26 cellular contexts compared by ENCODE assay signal in genomic region chr6:41150671-41151070, GRCh38. TPM values are rescaled to one million over a fixed set of nuclear protein-coding genes. Genes with fewer than 3 reads are reported as not detected.
"Had no signal": no experiment of that assay in that cellular context is flagged by ENCODE, and none has a peak within 500 bp of the region (broad histone marks: within the 10 kb centered on the region; RNA-seq: fewer than 3 reads in every experiment).

No MANE protein-coding gene starts in this region.

- H3K4me1 Mint-ChIP-seq: activated B cell treated with CpG ODN at 0.5 μM for 24 hours had no signal

- H3K27ac ChIP-seq: cardiac muscle cell, hepatocyte, pancreas, psoas muscle, right atrium auricular region, upper lobe of left lung had no signal

- H3K79me2 ChIP-seq: hepatocyte had no signal

- H3K27me3 Mint-ChIP-seq: activated B cell treated with CpG ODN at 0.5 μM for 24 hours; activated CD4-positive, alpha-beta T cell treated with anti-CD3 and anti-CD28 coated beads for 36 hours had no signal

- H3K27me3 ChIP-seq: cardiac muscle cell, hepatocyte, pancreas, right atrium auricular region, upper lobe of left lung had no signal

- H3K4me3 Mint-ChIP-seq: activated B cell treated with CpG ODN at 0.5 μM for 24 hours; activated CD4-positive, alpha-beta T cell treated with anti-CD3 and anti-CD28 coated beads for 36 hours; activated naive CD8-positive, alpha-beta T cell treated with anti-CD3 and anti-CD28 coated beads, Interleukin-2, amount 10 ng/mL, durations not matched to agents 7 days and 5 days; activated T-cell treated with anti-CD3 and anti-CD28 coated beads, Interleukin-2, amount 50 U/mL, for 4 hours; nephron progenitor cell had no signal

- H3K4me3 ChIP-seq: cardiac muscle cell, hepatocyte, mucosa of descending colon, pancreas, psoas muscle, right atrium auricular region, upper lobe of left lung had no signal

- H3K4me1 ChIP-seq: pancreas, psoas muscle, right atrium auricular region, upper lobe of left lung had no signal

- ATAC-seq: activated CD4-positive, alpha-beta T cell treated with anti-CD3 and anti-CD28 coated beads for 36 hours; activated T-cell treated with anti-CD3 and anti-CD28 coated beads, Interleukin-2, amount 50 U/mL, for 4 hours; left cardiac atrium; mucosa of descending colon; pancreas; psoas muscle; stimulated activated naive CD8-positive, alpha-beta T cell treated with anti-CD3 and anti-CD28 coated beads, Interleukin-15, Interleukin-2, amounts not matched to agents 100 U/mL and 50 U/mL, for 24 hours had no signal

- H3K36me3 ChIP-seq: cardiac muscle cell, pancreas, right atrium auricular region had no signal

- DNase-seq: activated B cell treated with CpG ODN at 0.5 μM for 24 hours; activated CD4-positive, alpha-beta T cell treated with anti-CD3 and anti-CD28 coated beads for 36 hours; activated CD4-positive, alpha-beta T cell treated with anti-CD3 and anti-CD28 coated beads, Interleukin-2, amount 50 U/mL, for 4 hours; activated CD8-positive, alpha-beta memory T cell treated with anti-CD3 and anti-CD28 coated beads for 24 hours; activated CD8-positive, alpha-beta memory T cell treated with anti-CD3 and anti-CD28 coated beads, Interleukin-2, amount 50 U/mL, for 48 hours; activated naive CD4-positive, alpha-beta T cell; activated naive CD8-positive, alpha-beta T cell treated with anti-CD3 and anti-CD28 coated beads, Interleukin-2, amount 10 ng/mL, durations not matched to agents 7 days and 5 days; activated T-cell treated with anti-CD3 and anti-CD28 coated beads, Interleukin-2, amount 50 U/mL, for 4 hours; amniotic stem cell; glutamatergic neuron; left cardiac atrium; mesenchymal stem cell; mucosa of descending colon; nephron progenitor cell; pancreas; psoas muscle; stimulated activated CD4-positive, alpha-beta T cell treated with anti-CD3 and anti-CD28 coated beads, Interleukin-4, amount 100 ng/mL, for 24 hours; stimulated activated naive CD8-positive, alpha-beta T cell treated with anti-CD3 and anti-CD28 coated beads, Interleukin-15, Interleukin-2, amounts not matched to agents 100 U/mL and 50 U/mL, for 24 hours; T-helper 1 cell; upper lobe of left lung had no signal

- H2AFZ ChIP-seq: hepatocyte had no signal

- H3K4me2 ChIP-seq: hepatocyte had no signal

- H3K9me3 ChIP-seq: mucosa of descending colon, pancreas, psoas muscle, right atrium auricular region, upper lobe of left lung had no signal

- H3K27ac Mint-ChIP-seq: activated B cell treated with CpG ODN at 0.5 μM for 24 hours; activated CD4-positive, alpha-beta T cell treated with anti-CD3 and anti-CD28 coated beads for 36 hours; activated naive CD8-positive, alpha-beta T cell treated with anti-CD3 and anti-CD28 coated beads, Interleukin-2, amount 10 ng/mL, durations not matched to agents 7 days and 5 days; activated T-helper 2 cell treated with anti-CD3 and anti-CD28 coated beads, Interferon-gamma antibody, Interleukin-2, Interleukin-4, amounts not matched to agents 10 μg/mL and 5 μg/mL and 100 μg/mL, durations not matched to agents 14 hours and 24 hours and 36 hours; nephron progenitor cell had no signal

- H3K9me3 Mint-ChIP-seq: activated B cell treated with CpG ODN at 0.5 μM for 24 hours; activated T-cell treated with anti-CD3 and anti-CD28 coated beads, Interleukin-2, amount 50 U/mL, for 4 hours; nephron progenitor cell had no signal

RNA-seq across cellular contexts. Expression of gene TREML1, which starts 3.5 kb away (rescaled TPM):
- total RNA-seq: activated B cell treated with CpG ODN at 0.5 μM for 24 hours; activated CD4-positive, alpha-beta T cell treated with anti-CD3 and anti-CD28 coated beads for 36 hours; activated naive CD8-positive, alpha-beta T cell treated with anti-CD3 and anti-CD28 coated beads, Interleukin-2, amount 10 ng/mL, durations not matched to agents 7 days and 5 days; activated T-cell treated with anti-CD3 and anti-CD28 coated beads, Interleukin-2, amount 50 U/mL, for 4 hours; activated T-helper 2 cell treated with anti-CD3 and anti-CD28 coated beads, Interferon-gamma antibody, Interleukin-2, Interleukin-4, amounts not matched to agents 10 μg/mL and 5 μg/mL and 100 μg/mL, durations not matched to agents 14 hours and 24 hours and 36 hours; cardiac muscle cell; cerebellum; hepatocyte; left cardiac atrium; lower leg skin; right atrium auricular region had no signal
- polyA plus RNA-seq: cardiac muscle cell, hepatocyte had no signal

RNA-seq across cellular contexts. Expression of gene TREM2, which starts 12.2 kb away (rescaled TPM):
- total RNA-seq: activated B cell treated with CpG ODN at 0.5 μM for 24 hours; activated CD4-positive, alpha-beta T cell treated with anti-CD3 and anti-CD28 coated beads for 36 hours; activated T-cell treated with anti-CD3 and anti-CD28 coated beads, Interleukin-2, amount 50 U/mL, for 4 hours; activated T-helper 2 cell treated with anti-CD3 and anti-CD28 coated beads, Interferon-gamma antibody, Interleukin-2, Interleukin-4, amounts not matched to agents 10 μg/mL and 5 μg/mL and 100 μg/mL, durations not matched to agents 14 hours and 24 hours and 36 hours; cardiac muscle cell had no signal
- polyA plus RNA-seq: cardiac muscle cell had no signal

RNA-seq across cellular contexts. Expression of gene TREML2, which starts 50.3 kb away (rescaled TPM):
- total RNA-seq: cardiac muscle cell, mucosa of descending colon had no signal
- polyA plus RNA-seq: cardiac muscle cell, hepatocyte, pancreas had no signal
